ENCODE assay signal across 10 cellular contexts in the genomic region with DNA sequence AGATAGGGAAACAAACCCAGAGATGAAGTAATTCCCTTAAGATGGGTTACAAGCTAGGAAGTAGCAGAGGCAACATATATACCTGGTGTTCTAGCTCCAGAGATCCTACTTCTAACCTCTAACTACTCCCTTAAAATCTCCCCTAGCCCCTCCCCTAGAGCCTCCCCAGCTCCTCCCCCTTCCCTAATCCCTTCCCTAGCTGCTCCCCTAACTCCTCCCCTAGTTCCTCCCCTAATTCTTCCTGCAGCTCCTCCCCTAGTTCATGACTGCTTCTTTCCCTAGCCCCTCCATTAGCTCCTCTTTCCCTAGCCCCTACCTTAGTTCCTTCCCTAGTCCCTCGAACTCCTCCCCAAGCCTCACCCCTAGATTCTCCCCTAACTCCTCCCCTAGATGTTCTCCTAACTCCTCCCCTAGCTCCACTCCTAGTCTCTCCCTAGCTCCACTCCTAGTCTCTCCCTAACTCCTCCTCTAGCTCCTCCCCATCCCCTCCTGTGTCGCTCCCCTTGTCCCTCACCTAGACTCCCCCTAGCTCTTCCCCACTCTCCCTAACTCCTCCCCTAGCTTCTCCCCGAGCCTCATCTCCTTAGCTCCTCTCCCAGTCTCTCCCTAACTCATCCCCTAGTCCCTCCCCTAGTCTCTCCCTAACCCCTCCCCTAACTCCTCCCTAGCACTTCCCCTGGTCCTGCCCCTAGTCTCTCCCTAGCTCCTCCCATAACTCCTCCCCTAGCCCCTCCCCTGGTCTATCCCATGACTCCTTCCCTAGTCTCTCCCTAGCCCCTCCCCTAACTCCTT.
DNase-seq lines count a peak whose midpoint lies in the region; ATAC-seq lines count a peak whose summit lies in the region.
"Had no signal": no experiment of that assay in that cellular context is flagged by ENCODE, and none has a peak within 500 bp of the region (broad histone marks: within the 10 kb centered on the region; RNA-seq: fewer than 3 reads in every experiment).

No MANE protein-coding gene starts in this region.

- H3K4me1 Mint-ChIP-seq in activated naive CD8-positive, alpha-beta T cell treated with anti-CD3 and anti-CD28 coated beads, Interleukin-2, amount 10 ng/mL, durations not matched to agents 7 days and 5 days, result no peaks in the 10 kb centered on the region
- H3K4me1 Mint-ChIP-seq: central memory CD8-positive, alpha-beta T cell had no signal

- peak overlapping the region; percentile 64; the same call in 1 of the 2 replicates for H2AFZ ChIP-seq in Karpas-422 (ENCODE audit: low read length)

- H3K27ac ChIP-seq in Karpas-422 (ENCODE audit: low read length), result no peak overlapping the region
- H3K27ac ChIP-seq: psoas muscle had no signal

- peak; percentile 72 for DNase-seq in A172 (ENCODE audit: low spot score)
- peak; percentile 94 for DNase-seq in Karpas-422
- no peak for DNase-seq in activated naive CD8-positive, alpha-beta T cell treated with anti-CD3 and anti-CD28 coated beads, Interleukin-2, amount 10 ng/mL, durations not matched to agents 7 days and 5 days
- DNase-seq in NCI-H1092 treated with DMSO at 0.1 percent for 48 hours (lab: John Stamatoyannopoulos, UW), result no peak
- DNase-seq in NCI-H1417 treated with DMSO at 0.1 percent for 48 hours (lab: John Stamatoyannopoulos, UW), result no peak
- DNase-seq in DMS153 treated with DMSO at 0.1 percent for 48 hours (lab: John Stamatoyannopoulos, UW; ENCODE audit: unreplicated experiment), result no peak
- DNase-seq in NCI-H1105 (lab: John Stamatoyannopoulos, UW), result no peak
- DNase-seq: psoas muscle had no signal

- H3K4me1 ChIP-seq in Karpas-422 (ENCODE audit: low read length), result peaks cover 19% of the 10 kb centered on the region
- H3K4me1 ChIP-seq: psoas muscle had no signal

- peak; percentile 70 for ATAC-seq in GM18502 (IDR thresholded peaks at IDR 0.05; ENCODE audit: poor library complexity, unreplicated experiment)
- ATAC-seq in activated naive CD8-positive, alpha-beta T cell treated with anti-CD3 and anti-CD28 coated beads, Interleukin-2, amount 10 ng/mL, durations not matched to agents 7 days and 5 days (ENCODE audit: low read depth), result peak; percentile 36

- no peak overlapping the region for H3K4me3 Mint-ChIP-seq in activated naive CD8-positive, alpha-beta T cell treated with anti-CD3 and anti-CD28 coated beads, Interleukin-2, amount 10 ng/mL, durations not matched to agents 7 days and 5 days
- H3K4me3 Mint-ChIP-seq: central memory CD8-positive, alpha-beta T cell had no signal

- H3K9me2 ChIP-seq in Karpas-422 (replicated peaks; ENCODE audit: insufficient read depth, low read length), result no peaks in the 10 kb centered on the region

- peaks cover 12% of the 10 kb centered on the region for H3K36me3 Mint-ChIP-seq in activated naive CD8-positive, alpha-beta T cell treated with anti-CD3 and anti-CD28 coated beads, Interleukin-2, amount 10 ng/mL, durations not matched to agents 7 days and 5 days

- no peaks in the 10 kb centered on the region for H3K9me3 Mint-ChIP-seq in activated naive CD8-positive, alpha-beta T cell treated with anti-CD3 and anti-CD28 coated beads, Interleukin-2, amount 10 ng/mL, durations not matched to agents 7 days and 5 days
- H3K9me3 Mint-ChIP-seq: central memory CD8-positive, alpha-beta T cell had no signal

- no peaks in the 10 kb centered on the region for H3K36me3 ChIP-seq in Karpas-422 (ENCODE audit: insufficient read depth, low read length)

- H4K20me1 ChIP-seq in Karpas-422 (ENCODE audit: insufficient read depth, low read depth, low read length), result no peaks in the 10 kb centered on the region

- no peak overlapping the region for H3K27ac Mint-ChIP-seq in activated naive CD8-positive, alpha-beta T cell treated with anti-CD3 and anti-CD28 coated beads, Interleukin-2, amount 10 ng/mL, durations not matched to agents 7 days and 5 days

- POLR2A ChIA-PET in activated naive CD8-positive, alpha-beta T cell treated with anti-CD3 and anti-CD28 coated beads, Interleukin-2, amount 10 ng/mL, durations not matched to agents 7 days and 5 days (lab: Charles Lee), result no interaction called here

- no peaks in the 10 kb centered on the region for H3K27me3 ChIP-seq in Karpas-422 (ENCODE audit: low read length)

- no peak overlapping the region for H3K9ac ChIP-seq in Karpas-422 (ENCODE audit: low read length)

- H3K27me3 Mint-ChIP-seq in activated naive CD8-positive, alpha-beta T cell treated with anti-CD3 and anti-CD28 coated beads, Interleukin-2, amount 10 ng/mL, durations not matched to agents 7 days and 5 days, result peaks cover 2% of the 10 kb centered on the region
- H3K27me3 Mint-ChIP-seq: central memory CD8-positive, alpha-beta T cell had no signal

- H3K79me2 ChIP-seq in Karpas-422 (ENCODE audit: low read length), result no peaks in the 10 kb centered on the region

- peak overlapping the region; percentile 52 for H3K4me2 ChIP-seq in Karpas-422 (ENCODE audit: low read depth, low read length, poor library complexity, severe bottlenecking)

- no peaks in the 10 kb centered on the region for H3K9me3 ChIP-seq in Karpas-422 (ENCODE audit: low read length)
- H3K9me3 ChIP-seq: psoas muscle had no signal

- H3K4me3 ChIP-seq in Karpas-422 (ENCODE audit: low read length), result peak overlapping the region; percentile 39; the same call in 1 of the 2 replicates
- H3K4me3 ChIP-seq: psoas muscle had no signal

Comparison
In these comparisons a context has a peak if more than half of its experiments do, and no peak if none do; other contexts are left out.
1. DNase-seq: peak in A172 (single experiment) and Karpas-422 (single experiment); none in activated naive CD8-positive, alpha-beta T cell treated with anti-CD3 and anti-CD28 coated beads, Interleukin-2, amount 10 ng/mL, durations not matched to agents 7 days and 5 days (single experiment), NCI-H1092 treated with DMSO at 0.1 percent for 48 hours (single experiment), NCI-H1417 treated with DMSO at 0.1 percent for 48 hours (single experiment), DMS153 treated with DMSO at 0.1 percent for 48 hours (single experiment) and NCI-H1105 (single experiment).